Comparison of ENCODE assay signal across 1 cellular context in the genomic region with DNA sequence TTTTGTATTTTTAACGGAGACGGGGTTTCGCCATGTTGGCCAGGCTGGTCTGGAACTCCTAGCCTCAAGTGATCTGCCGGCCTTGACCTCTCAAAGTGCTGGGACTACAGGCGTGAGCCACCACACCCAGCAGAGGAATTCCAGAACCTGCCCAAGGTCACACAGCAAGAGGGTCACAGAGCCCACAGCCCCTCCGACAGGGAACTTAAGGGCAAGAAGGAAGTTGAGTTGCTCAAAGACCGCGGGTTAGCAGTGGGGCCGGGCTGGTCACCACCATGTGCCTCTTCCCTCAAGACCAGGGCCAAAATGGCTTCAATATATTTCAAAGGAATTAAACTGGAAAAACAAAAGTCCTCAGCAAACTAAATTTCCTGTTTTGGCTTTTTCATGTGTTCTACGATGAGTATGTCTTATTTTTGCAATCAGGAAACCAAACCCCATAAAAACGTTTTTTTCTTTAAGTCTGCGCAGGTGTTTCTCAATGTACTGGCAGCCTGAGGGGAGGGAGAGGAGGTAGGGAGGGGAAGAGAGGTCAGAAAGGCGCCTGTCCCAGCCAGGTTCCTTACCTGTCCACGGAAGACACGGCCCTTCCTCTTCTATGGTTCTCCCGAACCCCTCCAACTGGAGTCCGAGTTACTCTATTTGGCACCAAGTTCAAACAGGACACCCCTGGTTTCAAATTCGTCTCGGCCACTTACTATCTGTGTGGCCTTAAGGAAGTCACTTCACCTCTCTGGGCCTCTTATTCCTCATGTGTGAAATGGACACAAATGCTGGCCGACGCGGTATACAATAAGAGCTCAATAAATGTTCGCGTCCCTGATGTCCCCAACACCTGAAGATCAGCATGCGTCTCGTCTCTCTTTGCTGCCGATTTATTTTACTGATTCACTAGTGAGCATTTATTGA.
TF ChIP-seq lines count a peak whose summit lies in the region.

No MANE protein-coding gene starts in this region.

TF ChIP-seq in K562, 482 proteins besides CTCF, POLR2A, EP300 and RAD21 (continued from another document and continues in another):
- peak in 1 of 3 experiments; percentile 67 for TF ChIP-seq YY1 (IDR thresholded peaks at IDR 0.05; ENCODE audit: borderline replicate concordance in 1 of 3, control insufficient read depth in 1 of 3, extremely low read depth in 1 of 3, insufficient read depth in 3 of 3, insufficient read length in 1 of 3, insufficient replicate concordance in 2 of 3, low read depth in 1 of 3, low read length in 2 of 3)
- peak; percentile 86 for TF ChIP-seq ZFP36 (IDR thresholded peaks at IDR 0.05; ENCODE audit: low read depth, low read length, partially characterized antibody)
- TF ChIP-seq EGR1 (conservative IDR thresholded peaks at IDR 0.05): no peak
- peak in 1 of 2 experiments; percentile 72; a peak in 1 of 4 replicates for TF ChIP-seq NONO (IDR thresholded peaks at IDR 0.05; ENCODE audit: low read depth in 2 of 2, low read length in 1 of 2)
- no peak for TF ChIP-seq KLF6 (CRISPR knock-in tag; IDR thresholded peaks at IDR 0.05; ENCODE audit: borderline replicate concordance)
- TF ChIP-seq, protein P1, sequence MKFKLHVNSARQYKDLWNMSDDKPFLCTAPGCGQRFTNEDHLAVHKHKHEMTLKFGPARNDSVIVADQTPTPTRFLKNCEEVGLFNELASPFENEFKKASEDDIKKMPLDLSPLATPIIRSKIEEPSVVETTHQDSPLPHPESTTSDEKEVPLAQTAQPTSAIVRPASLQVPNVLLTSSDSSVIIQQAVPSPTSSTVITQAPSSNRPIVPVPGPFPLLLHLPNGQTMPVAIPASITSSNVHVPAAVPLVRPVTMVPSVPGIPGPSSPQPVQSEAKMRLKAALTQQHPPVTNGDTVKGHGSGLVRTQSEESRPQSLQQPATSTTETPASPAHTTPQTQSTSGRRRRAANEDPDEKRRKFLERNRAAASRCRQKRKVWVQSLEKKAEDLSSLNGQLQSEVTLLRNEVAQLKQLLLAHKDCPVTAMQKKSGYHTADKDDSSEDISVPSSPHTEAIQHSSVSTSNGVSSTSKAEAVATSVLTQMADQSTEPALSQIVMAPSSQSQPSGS (CRISPR knock-in tag; IDR thresholded peaks at IDR 0.05): no peak
- TF ChIP-seq, protein P2, sequence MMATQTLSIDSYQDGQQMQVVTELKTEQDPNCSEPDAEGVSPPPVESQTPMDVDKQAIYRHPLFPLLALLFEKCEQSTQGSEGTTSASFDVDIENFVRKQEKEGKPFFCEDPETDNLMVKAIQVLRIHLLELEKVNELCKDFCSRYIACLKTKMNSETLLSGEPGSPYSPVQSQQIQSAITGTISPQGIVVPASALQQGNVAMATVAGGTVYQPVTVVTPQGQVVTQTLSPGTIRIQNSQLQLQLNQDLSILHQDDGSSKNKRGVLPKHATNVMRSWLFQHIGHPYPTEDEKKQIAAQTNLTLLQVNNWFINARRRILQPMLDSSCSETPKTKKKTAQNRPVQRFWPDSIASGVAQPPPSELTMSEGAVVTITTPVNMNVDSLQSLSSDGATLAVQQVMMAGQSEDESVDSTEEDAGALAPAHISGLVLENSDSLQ (IDR thresholded peaks at IDR 0.05): no peak
- TF ChIP-seq GTF2E2 (tag; IDR thresholded peaks at IDR 0.05): no peak
- no peak for TF ChIP-seq SETDB1 (IDR thresholded peaks at IDR 0.05; ENCODE audit: low read length)
- TF ChIP-seq, protein P3, sequence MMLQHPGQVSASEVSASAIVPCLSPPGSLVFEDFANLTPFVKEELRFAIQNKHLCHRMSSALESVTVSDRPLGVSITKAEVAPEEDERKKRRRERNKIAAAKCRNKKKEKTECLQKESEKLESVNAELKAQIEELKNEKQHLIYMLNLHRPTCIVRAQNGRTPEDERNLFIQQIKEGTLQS (IDR thresholded peaks at IDR 0.05): no peak
- TF ChIP-seq, protein P3 (CRISPR knock-in tag; conservative IDR thresholded peaks at IDR 0.05): peak; percentile 20; the same call in 1 of the 2 replicates
- no peak for TF ChIP-seq TOE1 (IDR thresholded peaks at IDR 0.05; ENCODE audit: borderline replicate concordance)
- no peak for TF ChIP-seq TOE1 (CRISPR knock-in tag; IDR thresholded peaks at IDR 0.05; ENCODE audit: borderline replicate concordance, low read depth)
- TF ChIP-seq, protein P4, sequence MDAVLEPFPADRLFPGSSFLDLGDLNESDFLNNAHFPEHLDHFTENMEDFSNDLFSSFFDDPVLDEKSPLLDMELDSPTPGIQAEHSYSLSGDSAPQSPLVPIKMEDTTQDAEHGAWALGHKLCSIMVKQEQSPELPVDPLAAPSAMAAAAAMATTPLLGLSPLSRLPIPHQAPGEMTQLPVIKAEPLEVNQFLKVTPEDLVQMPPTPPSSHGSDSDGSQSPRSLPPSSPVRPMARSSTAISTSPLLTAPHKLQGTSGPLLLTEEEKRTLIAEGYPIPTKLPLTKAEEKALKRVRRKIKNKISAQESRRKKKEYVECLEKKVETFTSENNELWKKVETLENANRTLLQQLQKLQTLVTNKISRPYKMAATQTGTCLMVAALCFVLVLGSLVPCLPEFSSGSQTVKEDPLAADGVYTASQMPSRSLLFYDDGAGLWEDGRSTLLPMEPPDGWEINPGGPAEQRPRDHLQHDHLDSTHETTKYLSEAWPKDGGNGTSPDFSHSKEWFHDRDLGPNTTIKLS (IDR thresholded peaks at IDR 0.05; ENCODE audit: borderline replicate concordance, low read depth): no peak
- TF ChIP-seq KDM5B (IDR thresholded peaks at IDR 0.05; ENCODE audit: insufficient replicate concordance, low read depth, low read length): no peak
- no peak for TF ChIP-seq EZH2 (IDR thresholded peaks at IDR 0.05; ENCODE audit: borderline replicate concordance, low read depth, low read length)
- no peak for TF ChIP-seq ZNF41 (CRISPR knock-in tag; conservative IDR thresholded peaks at IDR 0.05)
- TF ChIP-seq, protein P5, sequence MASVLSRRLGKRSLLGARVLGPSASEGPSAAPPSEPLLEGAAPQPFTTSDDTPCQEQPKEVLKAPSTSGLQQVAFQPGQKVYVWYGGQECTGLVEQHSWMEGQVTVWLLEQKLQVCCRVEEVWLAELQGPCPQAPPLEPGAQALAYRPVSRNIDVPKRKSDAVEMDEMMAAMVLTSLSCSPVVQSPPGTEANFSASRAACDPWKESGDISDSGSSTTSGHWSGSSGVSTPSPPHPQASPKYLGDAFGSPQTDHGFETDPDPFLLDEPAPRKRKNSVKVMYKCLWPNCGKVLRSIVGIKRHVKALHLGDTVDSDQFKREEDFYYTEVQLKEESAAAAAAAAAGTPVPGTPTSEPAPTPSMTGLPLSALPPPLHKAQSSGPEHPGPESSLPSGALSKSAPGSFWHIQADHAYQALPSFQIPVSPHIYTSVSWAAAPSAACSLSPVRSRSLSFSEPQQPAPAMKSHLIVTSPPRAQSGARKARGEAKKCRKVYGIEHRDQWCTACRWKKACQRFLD (CRISPR knock-in tag; IDR thresholded peaks at IDR 0.05): no peak
- TF ChIP-seq CTBP1 (IDR thresholded peaks at IDR 0.05; ENCODE audit: borderline replicate concordance): 0 out of 2 replicates have a peak, but pooled peaks have one; percentile 35
- TF ChIP-seq SIX5 (IDR thresholded peaks at IDR 0.05; ENCODE audit: borderline replicate concordance in 1 of 2, insufficient read depth in 1 of 2, low read depth in 1 of 2, low read length in 2 of 2): no peak
- no peak for TF ChIP-seq CBX3 (IDR thresholded peaks at IDR 0.05; ENCODE audit: borderline replicate concordance in 1 of 2, low read length in 2 of 2)
- TF ChIP-seq, protein P6, sequence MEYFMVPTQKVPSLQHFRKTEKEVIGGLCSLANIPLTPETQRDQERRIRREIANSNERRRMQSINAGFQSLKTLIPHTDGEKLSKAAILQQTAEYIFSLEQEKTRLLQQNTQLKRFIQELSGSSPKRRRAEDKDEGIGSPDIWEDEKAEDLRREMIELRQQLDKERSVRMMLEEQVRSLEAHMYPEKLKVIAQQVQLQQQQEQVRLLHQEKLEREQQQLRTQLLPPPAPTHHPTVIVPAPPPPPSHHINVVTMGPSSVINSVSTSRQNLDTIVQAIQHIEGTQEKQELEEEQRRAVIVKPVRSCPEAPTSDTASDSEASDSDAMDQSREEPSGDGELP (CRISPR knock-in tag; IDR thresholded peaks at IDR 0.05; ENCODE audit: borderline replicate concordance): peak; percentile 32; the same call in 1 of the 2 replicates
- TF ChIP-seq SP2 (IDR thresholded peaks at IDR 0.05; ENCODE audit: extremely low read depth, low read depth, low read length, poor library complexity, severe bottlenecking): no peak
- TF ChIP-seq, protein P7, sequence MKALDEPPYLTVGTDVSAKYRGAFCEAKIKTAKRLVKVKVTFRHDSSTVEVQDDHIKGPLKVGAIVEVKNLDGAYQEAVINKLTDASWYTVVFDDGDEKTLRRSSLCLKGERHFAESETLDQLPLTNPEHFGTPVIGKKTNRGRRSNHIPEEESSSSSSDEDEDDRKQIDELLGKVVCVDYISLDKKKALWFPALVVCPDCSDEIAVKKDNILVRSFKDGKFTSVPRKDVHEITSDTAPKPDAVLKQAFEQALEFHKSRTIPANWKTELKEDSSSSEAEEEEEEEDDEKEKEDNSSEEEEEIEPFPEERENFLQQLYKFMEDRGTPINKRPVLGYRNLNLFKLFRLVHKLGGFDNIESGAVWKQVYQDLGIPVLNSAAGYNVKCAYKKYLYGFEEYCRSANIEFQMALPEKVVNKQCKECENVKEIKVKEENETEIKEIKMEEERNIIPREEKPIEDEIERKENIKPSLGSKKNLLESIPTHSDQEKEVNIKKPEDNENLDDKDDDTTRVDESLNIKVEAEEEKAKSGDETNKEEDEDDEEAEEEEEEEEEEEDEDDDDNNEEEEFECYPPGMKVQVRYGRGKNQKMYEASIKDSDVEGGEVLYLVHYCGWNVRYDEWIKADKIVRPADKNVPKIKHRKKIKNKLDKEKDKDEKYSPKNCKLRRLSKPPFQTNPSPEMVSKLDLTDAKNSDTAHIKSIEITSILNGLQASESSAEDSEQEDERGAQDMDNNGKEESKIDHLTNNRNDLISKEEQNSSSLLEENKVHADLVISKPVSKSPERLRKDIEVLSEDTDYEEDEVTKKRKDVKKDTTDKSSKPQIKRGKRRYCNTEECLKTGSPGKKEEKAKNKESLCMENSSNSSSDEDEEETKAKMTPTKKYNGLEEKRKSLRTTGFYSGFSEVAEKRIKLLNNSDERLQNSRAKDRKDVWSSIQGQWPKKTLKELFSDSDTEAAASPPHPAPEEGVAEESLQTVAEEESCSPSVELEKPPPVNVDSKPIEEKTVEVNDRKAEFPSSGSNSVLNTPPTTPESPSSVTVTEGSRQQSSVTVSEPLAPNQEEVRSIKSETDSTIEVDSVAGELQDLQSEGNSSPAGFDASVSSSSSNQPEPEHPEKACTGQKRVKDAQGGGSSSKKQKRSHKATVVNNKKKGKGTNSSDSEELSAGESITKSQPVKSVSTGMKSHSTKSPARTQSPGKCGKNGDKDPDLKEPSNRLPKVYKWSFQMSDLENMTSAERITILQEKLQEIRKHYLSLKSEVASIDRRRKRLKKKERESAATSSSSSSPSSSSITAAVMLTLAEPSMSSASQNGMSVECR (CRISPR knock-in tag; IDR thresholded peaks at IDR 0.05): 0 out of 2 replicates have a peak, but pooled peaks have one; percentile 36
- 0 out of 2 replicates have a peak, but pooled peaks have one; percentile 36 for TF ChIP-seq ZNF766 (CRISPR knock-in tag; conservative IDR thresholded peaks at IDR 0.05)
- TF ChIP-seq PRPF4 (IDR thresholded peaks at IDR 0.05; ENCODE audit: insufficient read depth, low read depth, low read length, poor library complexity, severe bottlenecking): no peak
- no peak for TF ChIP-seq MCM7 (IDR thresholded peaks at IDR 0.05)
- no peak for TF ChIP-seq MEF2A (IDR thresholded peaks at IDR 0.05; ENCODE audit: control insufficient read depth, low read depth, low read length)
- TF ChIP-seq KAT8 (IDR thresholded peaks at IDR 0.05; ENCODE audit: low read depth): no peak
- no peak for TF ChIP-seq CBX1 (IDR thresholded peaks at IDR 0.05; ENCODE audit: low read depth)
- TF ChIP-seq ZNF77 (CRISPR knock-in tag; IDR thresholded peaks at IDR 0.05): no peak
- peak; percentile 33 to 41 for TF ChIP-seq NRF1 (conservative IDR thresholded peaks at IDR 0.05 in 1 of 2, IDR thresholded peaks at IDR 0.05 in 1 of 2)
- no peak for TF ChIP-seq ZNF324 (CRISPR knock-in tag; IDR thresholded peaks at IDR 0.05)
- TF ChIP-seq ZNF445 (CRISPR knock-in tag; IDR thresholded peaks at IDR 0.05; ENCODE audit: low read depth): no peak
- TF ChIP-seq BCOR (IDR thresholded peaks at IDR 0.05): peak; percentile 90
- TF ChIP-seq GABPB1 (CRISPR knock-in tag; IDR thresholded peaks at IDR 0.05): peak; percentile 12; the same call in 1 of the 2 replicates
- TF ChIP-seq HDAC2 (IDR thresholded peaks at IDR 0.05): peak; percentile 59; the same call in 1 of the 2 replicates
- TF ChIP-seq, protein P8, sequence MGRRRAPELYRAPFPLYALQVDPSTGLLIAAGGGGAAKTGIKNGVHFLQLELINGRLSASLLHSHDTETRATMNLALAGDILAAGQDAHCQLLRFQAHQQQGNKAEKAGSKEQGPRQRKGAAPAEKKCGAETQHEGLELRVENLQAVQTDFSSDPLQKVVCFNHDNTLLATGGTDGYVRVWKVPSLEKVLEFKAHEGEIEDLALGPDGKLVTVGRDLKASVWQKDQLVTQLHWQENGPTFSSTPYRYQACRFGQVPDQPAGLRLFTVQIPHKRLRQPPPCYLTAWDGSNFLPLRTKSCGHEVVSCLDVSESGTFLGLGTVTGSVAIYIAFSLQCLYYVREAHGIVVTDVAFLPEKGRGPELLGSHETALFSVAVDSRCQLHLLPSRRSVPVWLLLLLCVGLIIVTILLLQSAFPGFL (CRISPR knock-in tag; IDR thresholded peaks at IDR 0.05): no peak
- no peak for TF ChIP-seq THRAP3 (IDR thresholded peaks at IDR 0.05; ENCODE audit: borderline replicate concordance)
- TF ChIP-seq SMARCA5 (IDR thresholded peaks at IDR 0.05): peak; percentile 95
- TF ChIP-seq HDAC3 (IDR thresholded peaks at IDR 0.05; ENCODE audit: borderline replicate concordance, partially characterized antibody): no peak
- TF ChIP-seq, protein P9, sequence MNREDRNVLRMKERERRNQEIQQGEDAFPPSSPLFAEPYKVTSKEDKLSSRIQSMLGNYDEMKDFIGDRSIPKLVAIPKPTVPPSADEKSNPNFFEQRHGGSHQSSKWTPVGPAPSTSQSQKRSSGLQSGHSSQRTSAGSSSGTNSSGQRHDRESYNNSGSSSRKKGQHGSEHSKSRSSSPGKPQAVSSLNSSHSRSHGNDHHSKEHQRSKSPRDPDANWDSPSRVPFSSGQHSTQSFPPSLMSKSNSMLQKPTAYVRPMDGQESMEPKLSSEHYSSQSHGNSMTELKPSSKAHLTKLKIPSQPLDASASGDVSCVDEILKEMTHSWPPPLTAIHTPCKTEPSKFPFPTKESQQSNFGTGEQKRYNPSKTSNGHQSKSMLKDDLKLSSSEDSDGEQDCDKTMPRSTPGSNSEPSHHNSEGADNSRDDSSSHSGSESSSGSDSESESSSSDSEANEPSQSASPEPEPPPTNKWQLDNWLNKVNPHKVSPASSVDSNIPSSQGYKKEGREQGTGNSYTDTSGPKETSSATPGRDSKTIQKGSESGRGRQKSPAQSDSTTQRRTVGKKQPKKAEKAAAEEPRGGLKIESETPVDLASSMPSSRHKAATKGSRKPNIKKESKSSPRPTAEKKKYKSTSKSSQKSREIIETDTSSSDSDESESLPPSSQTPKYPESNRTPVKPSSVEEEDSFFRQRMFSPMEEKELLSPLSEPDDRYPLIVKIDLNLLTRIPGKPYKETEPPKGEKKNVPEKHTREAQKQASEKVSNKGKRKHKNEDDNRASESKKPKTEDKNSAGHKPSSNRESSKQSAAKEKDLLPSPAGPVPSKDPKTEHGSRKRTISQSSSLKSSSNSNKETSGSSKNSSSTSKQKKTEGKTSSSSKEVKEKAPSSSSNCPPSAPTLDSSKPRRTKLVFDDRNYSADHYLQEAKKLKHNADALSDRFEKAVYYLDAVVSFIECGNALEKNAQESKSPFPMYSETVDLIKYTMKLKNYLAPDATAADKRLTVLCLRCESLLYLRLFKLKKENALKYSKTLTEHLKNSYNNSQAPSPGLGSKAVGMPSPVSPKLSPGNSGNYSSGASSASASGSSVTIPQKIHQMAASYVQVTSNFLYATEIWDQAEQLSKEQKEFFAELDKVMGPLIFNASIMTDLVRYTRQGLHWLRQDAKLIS (CRISPR knock-in tag; IDR thresholded peaks at IDR 0.05): 0 out of 2 replicates have a peak, but pooled peaks have one; percentile 9
